Comparison of ENCODE assay signal across 28 cellular contexts in the genomic region with DNA sequence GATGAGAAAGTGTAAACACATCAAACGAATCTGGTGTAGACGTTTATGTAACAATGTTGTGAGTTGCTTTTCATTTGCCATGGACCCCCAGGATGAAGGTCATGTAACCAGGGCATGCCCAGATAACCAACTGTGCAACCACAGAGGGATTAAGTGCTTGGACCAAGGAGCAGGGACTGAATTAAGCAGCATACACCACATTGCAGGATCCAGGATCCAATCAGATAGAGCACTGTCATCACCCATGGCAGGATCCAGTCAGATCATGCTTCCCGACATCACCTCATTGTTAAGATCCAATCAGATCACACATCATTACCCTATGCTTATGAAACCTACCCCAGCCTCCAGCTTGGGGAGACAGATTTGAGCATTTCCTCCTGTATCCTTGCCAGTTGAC.
"Had no signal": no experiment of that assay in that cellular context is flagged by ENCODE, and none has a peak within 500 bp of the region (broad histone marks: within the 10 kb centered on the region; RNA-seq: fewer than 3 reads in every experiment).

No MANE protein-coding gene starts in this region.

- H3K27ac Mint-ChIP-seq: naive thymus-derived CD8-positive, alpha-beta T cell; nephron; stimulated activated memory B cell treated with anti-CD40 and anti-IgM and Interleukin-4, amounts not matched to agents 10 μg/mL and 1 μg/mL and 100 μg/mL, for 72 hours; stimulated activated naive CD8-positive, alpha-beta T cell treated with anti-CD3 and anti-CD28 coated beads, Interleukin-15, amount 100 ng/mL, for 72 hours had no signal

- H3K9me3 ChIP-seq: left ventricle myocardium inferior, mucosa of descending colon, pancreas, prostate gland, sigmoid colon, tibial nerve, upper lobe of right lung had no signal

- DNase-seq: hypothalamus; islet precursor cell; left ventricle myocardium inferior; mesendoderm; midbrain; mucosa of descending colon; naive thymus-derived CD8-positive, alpha-beta T cell; nucleus accumbens; pancreas; posterior cingulate gyrus; retina; right cardiac atrium; sigmoid colon; stimulated activated CD4-positive, alpha-beta T cell treated with anti-CD3 and anti-CD28 coated beads, Interleukin-1b, Interleukin-23, amount 100 ng/mL, for 48 hours; stimulated activated CD4-positive, alpha-beta T cell treated with anti-CD3 and anti-CD28 coated beads, Interleukin-2, amount 100 ng/mL, for 48 hours; stimulated activated CD4-positive, alpha-beta T cell treated with anti-CD3 and anti-CD28 coated beads, Interleukin-4, amount 100 ng/mL, for 4 hours; stimulated activated CD8-positive, alpha-beta memory T cell treated with anti-CD3 and anti-CD28 coated beads, Interleukin-4, amount 100 ng/mL, for 48 hours; stimulated activated naive CD4-positive, alpha-beta T cell treated with Interleukin-2 at 50 U/mL for 16 hours; stimulated activated naive CD8-positive, alpha-beta T cell treated with anti-CD3 and anti-CD28 coated beads, Interleukin-15, amount 100 ng/mL, for 72 hours; substantia nigra; upper lobe of right lung had no signal

- H3K4me3 ChIP-seq: left ventricle myocardium inferior, lung, mucosa of descending colon, pancreas, prostate gland, sigmoid colon, smooth muscle cell, tibial nerve, upper lobe of right lung had no signal

- H3K27ac ChIP-seq: left ventricle myocardium inferior, pancreas, prostate gland, sigmoid colon, tibial nerve, upper lobe of right lung had no signal

- H3K4me1 ChIP-seq: left ventricle myocardium inferior, pancreas, prostate gland, sigmoid colon, tibial nerve, upper lobe of right lung had no signal

- H3K4me2 ChIP-seq: smooth muscle cell had no signal

- H3K36me3 Mint-ChIP-seq: naive thymus-derived CD8-positive, alpha-beta T cell; stimulated activated memory B cell treated with anti-CD40 and anti-IgM and Interleukin-4, amounts not matched to agents 10 μg/mL and 1 μg/mL and 100 μg/mL, for 72 hours had no signal

- H3K27me3 ChIP-seq: pancreas, sigmoid colon, tibial nerve, upper lobe of right lung had no signal

- H3K4me3 Mint-ChIP-seq: naive thymus-derived CD8-positive, alpha-beta T cell; nephron; neural crest cell; stimulated activated memory B cell treated with anti-CD40 and anti-IgM and Interleukin-4, amounts not matched to agents 10 μg/mL and 1 μg/mL and 100 μg/mL, for 72 hours; stimulated activated naive CD8-positive, alpha-beta T cell treated with anti-CD3 and anti-CD28 coated beads, Interleukin-15, amount 100 ng/mL, for 72 hours had no signal

- H3K36me3 ChIP-seq: left ventricle myocardium inferior, pancreas, prostate gland, sigmoid colon, tibial nerve, upper lobe of right lung had no signal

- H3K4me1 Mint-ChIP-seq: naive thymus-derived CD8-positive, alpha-beta T cell; nephron; neural crest cell; stimulated activated memory B cell treated with anti-CD40 and anti-IgM and Interleukin-4, amounts not matched to agents 10 μg/mL and 1 μg/mL and 100 μg/mL, for 72 hours; stimulated activated naive CD8-positive, alpha-beta T cell treated with anti-CD3 and anti-CD28 coated beads, Interleukin-15, amount 100 ng/mL, for 72 hours had no signal
